In the genomic region with DNA sequence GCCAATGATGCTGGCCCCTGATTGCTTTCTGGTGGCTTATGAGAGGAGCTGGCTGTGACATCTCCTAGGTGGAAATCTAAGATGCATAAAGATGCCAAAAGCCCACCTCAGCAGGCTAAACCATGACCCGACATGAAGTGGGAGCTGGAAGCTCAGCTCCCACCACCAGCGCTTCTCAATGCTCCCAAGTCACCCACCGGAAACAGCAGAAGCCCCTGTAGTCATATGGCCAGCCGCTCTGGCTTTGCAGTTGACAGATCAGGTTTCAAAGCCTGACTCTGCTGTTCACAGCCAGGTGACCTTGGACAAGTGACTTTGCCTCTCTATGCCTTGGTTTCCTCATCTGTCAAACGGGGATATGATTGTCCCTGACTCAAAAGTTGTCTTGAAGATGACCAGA, we compare ENCODE assay signal across 21 cellular contexts. TPM values are rescaled to one million over a fixed set of nuclear protein-coding genes. Genes with fewer than 3 reads are reported as not detected.
"Had no signal": no experiment of that assay in that cellular context is flagged by ENCODE, and none has a peak within 500 bp of the region (broad histone marks: within the 10 kb centered on the region; RNA-seq: fewer than 3 reads in every experiment).

No MANE protein-coding gene starts in this region.

- H3K4me1 ChIP-seq: heart right ventricle, pancreas, transverse colon, uterus had no signal

- H3K9me3 Mint-ChIP-seq: activated naive CD8-positive, alpha-beta T cell treated with anti-CD3 and anti-CD28 coated beads for 36 hours; central memory CD8-positive, alpha-beta T cell; natural killer cell had no signal

- H3K4me3 Mint-ChIP-seq: activated naive CD8-positive, alpha-beta T cell treated with anti-CD3 and anti-CD28 coated beads for 36 hours; central memory CD8-positive, alpha-beta T cell; endodermal cell; natural killer cell; stimulated activated memory B cell treated with anti-CD40 and anti-IgM and Interleukin-4, amounts not matched to agents 10 μg/mL and 1 μg/mL and 100 μg/mL, for 72 hours had no signal

- H3K4me3 ChIP-seq: heart right ventricle, lung, pancreas, right lobe of liver, skin epidermis, stomach, suprapubic skin, transverse colon, uterus had no signal

- ATAC-seq: heart right ventricle; natural killer cell; pancreas; stimulated activated memory B cell treated with anti-CD40 and anti-IgM and Interleukin-4, amounts not matched to agents 10 μg/mL and 1 μg/mL and 100 μg/mL, for 72 hours had no signal

- DNase-seq: activated CD4-positive, alpha-beta T cell treated with anti-CD3 and anti-CD28 coated beads, Interleukin-2, amount 50 U/mL, for 4 hours; activated naive CD4-positive, alpha-beta T cell treated with Interleukin-2 at 50 U/mL for 16 hours; activated naive CD8-positive, alpha-beta T cell treated with anti-CD3 and anti-CD28 coated beads for 36 hours; activated T-cell treated with anti-CD3 and anti-CD28 coated beads, Interleukin-2, amount 50 U/mL, for 48 hours; heart right ventricle; kidney; natural killer cell; pancreas; right lobe of liver; stomach; T-helper 1 cell; uterus had no signal

- H3K27ac ChIP-seq: heart right ventricle, pancreas, skin epidermis, stomach, suprapubic skin, uterus had no signal

- H3K9me3 ChIP-seq: pancreas, right lobe of liver had no signal

- H3K36me3 Mint-ChIP-seq: activated naive CD8-positive, alpha-beta T cell treated with anti-CD3 and anti-CD28 coated beads for 36 hours; natural killer cell; stimulated activated memory B cell treated with anti-CD40 and anti-IgM and Interleukin-4, amounts not matched to agents 10 μg/mL and 1 μg/mL and 100 μg/mL, for 72 hours had no signal

- H3K27me3 ChIP-seq: pancreas, right lobe of liver, uterus had no signal

- H3K27ac Mint-ChIP-seq: activated naive CD8-positive, alpha-beta T cell treated with anti-CD3 and anti-CD28 coated beads for 36 hours; endodermal cell; natural killer cell; stimulated activated memory B cell treated with anti-CD40 and anti-IgM and Interleukin-4, amounts not matched to agents 10 μg/mL and 1 μg/mL and 100 μg/mL, for 72 hours had no signal

- H3K4me1 Mint-ChIP-seq: activated naive CD8-positive, alpha-beta T cell treated with anti-CD3 and anti-CD28 coated beads for 36 hours; central memory CD8-positive, alpha-beta T cell; endodermal cell; natural killer cell; stimulated activated memory B cell treated with anti-CD40 and anti-IgM and Interleukin-4, amounts not matched to agents 10 μg/mL and 1 μg/mL and 100 μg/mL, for 72 hours had no signal

- H3K36me3 ChIP-seq: heart right ventricle, pancreas, right lobe of liver, stomach, suprapubic skin, transverse colon, uterus had no signal

RNA-seq across cellular contexts. Expression of gene ANO1, which starts 29.1 kb away (rescaled TPM):
- total RNA-seq: activated CD8-positive, alpha-beta memory T cell treated with anti-CD3 and anti-CD28 coated beads for 36 hours; activated naive CD8-positive, alpha-beta T cell treated with anti-CD3 and anti-CD28 coated beads for 36 hours; fibroblast of villous mesenchyme; natural killer cell had no signal
